1 cellular context compared by ENCODE assay signal in the genomic region with DNA sequence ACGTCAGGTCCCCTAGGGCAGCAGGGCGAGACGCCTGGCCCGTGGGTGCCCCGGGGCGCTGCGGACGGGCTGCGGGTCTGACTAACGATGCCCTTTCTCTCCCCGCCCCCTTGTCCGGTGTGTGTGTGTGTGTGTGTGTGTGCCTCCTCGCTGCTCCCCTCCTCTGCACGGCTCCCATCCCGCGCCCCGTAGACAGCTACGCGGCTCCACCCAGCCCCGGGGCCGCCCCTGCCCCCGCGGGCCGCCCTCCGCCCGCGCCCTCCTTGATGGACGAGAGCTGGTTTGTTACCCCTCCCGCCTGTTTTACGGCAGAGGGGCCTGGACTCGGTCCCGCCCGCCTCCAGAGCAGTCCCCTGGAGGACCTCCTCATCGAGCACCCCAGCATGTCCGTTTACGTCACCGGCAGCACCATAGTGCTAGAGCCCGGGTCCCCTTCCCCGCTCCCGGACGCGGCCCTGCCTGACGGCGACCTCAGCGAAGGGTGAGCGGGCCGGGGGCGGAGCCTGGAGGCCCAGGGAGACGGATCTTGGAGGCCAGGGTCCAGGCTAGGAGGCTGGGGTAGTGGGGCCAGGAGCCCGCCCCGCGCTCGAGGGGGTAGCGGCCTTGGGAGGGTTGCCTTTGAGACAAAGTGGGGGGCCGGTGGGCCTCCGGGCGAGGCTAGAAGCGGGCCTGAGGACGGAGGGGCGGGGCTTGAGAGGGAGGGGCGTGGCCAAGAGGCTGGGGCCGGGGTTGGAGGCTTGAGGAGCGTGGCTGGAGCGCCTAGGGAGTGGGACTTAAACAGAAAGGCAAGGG.
A peak's percentile ranks its signal among the peaks of the same experiment; 100 is the strongest.
TF ChIP-seq lines count a peak whose summit lies in the region.

No MANE protein-coding gene starts in this region.

TF ChIP-seq in WTC11, 78 proteins besides CTCF, POLR2A, EP300 and RAD21 (continued from another document):
- no peak for TF ChIP-seq ESRRA (CRISPR knock-in tag; IDR thresholded peaks at IDR 0.05; ENCODE audit: borderline replicate concordance)
- TF ChIP-seq JAZF1 (CRISPR knock-in tag; IDR thresholded peaks at IDR 0.05): no peak
- peak; percentile 56; the same call in 1 of the 2 replicates for TF ChIP-seq SP1 (CRISPR knock-in tag; conservative IDR thresholded peaks at IDR 0.05)
- TF ChIP-seq, protein P1, sequence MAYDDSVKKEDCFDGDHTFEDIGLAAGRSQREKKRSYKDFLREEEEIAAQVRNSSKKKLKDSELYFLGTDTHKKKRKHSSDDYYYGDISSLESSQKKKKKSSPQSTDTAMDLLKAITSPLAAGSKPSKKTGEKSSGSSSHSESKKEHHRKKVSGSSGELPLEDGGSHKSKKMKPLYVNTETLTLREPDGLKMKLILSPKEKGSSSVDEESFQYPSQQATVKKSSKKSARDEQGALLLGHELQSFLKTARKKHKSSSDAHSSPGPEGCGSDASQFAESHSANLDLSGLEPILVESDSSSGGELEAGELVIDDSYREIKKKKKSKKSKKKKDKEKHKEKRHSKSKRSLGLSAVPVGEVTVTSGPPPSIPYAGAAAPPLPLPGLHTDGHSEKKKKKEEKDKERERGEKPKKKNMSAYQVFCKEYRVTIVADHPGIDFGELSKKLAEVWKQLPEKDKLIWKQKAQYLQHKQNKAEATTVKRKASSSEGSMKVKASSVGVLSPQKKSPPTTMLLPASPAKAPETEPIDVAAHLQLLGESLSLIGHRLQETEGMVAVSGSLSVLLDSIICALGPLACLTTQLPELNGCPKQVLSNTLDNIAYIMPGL (CRISPR knock-in tag; IDR thresholded peaks at IDR 0.05): peak; percentile 48
